In the genomic region with DNA sequence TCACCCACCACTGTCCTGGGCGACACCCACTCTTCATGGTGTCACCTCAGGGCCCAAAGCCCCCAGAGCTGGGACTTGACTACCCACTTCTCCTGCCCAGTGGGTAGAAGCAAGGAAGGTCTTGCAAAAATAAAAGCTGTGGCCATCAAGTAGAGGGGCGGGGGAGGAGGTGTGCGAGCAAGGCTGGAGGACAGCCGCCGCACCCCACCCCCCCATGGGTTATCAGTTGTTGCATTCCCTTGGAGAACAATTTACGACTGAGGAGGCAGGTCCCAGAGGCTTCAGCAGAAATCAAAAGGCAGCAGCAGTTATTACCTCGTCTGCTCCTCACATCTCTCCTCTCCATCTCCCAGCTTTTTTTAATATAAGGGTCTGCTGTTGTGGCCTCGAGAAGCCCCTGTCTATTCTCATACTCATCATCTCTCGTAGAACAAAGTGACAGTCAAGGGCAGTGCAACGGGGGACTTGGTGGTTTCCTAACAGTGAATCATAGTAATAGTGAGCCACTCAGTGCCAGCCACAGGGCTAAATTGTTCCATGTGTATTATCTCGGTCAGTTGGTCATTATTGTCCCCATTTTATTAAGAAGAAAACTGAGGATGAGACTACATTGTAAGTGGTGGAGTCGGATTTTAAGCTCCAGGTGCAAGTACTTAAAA, we compare ENCODE assay signal across 23 cellular contexts.
"Had no signal": no experiment of that assay in that cellular context is flagged by ENCODE, and none has a peak within 500 bp of the region (broad histone marks: within the 10 kb centered on the region; RNA-seq: fewer than 3 reads in every experiment).

No MANE protein-coding gene starts in this region.

- H3K4me3 Mint-ChIP-seq: activated naive CD8-positive, alpha-beta T cell treated with anti-CD3 and anti-CD28 coated beads, Interleukin-2, amount 50 U/mL, for 24 hours; naive B cell; stimulated activated naive CD8-positive, alpha-beta T cell treated with anti-CD3 and anti-CD28 coated beads, Interleukin-15, Interleukin-2, amounts not matched to agents 100 ng/mL and 50 ng/mL, for 24 hours had no signal

- H3K9me3 Mint-ChIP-seq: activated naive CD8-positive, alpha-beta T cell treated with anti-CD3 and anti-CD28 coated beads, Interleukin-2, amount 50 U/mL, for 24 hours; naive B cell; stimulated activated naive CD8-positive, alpha-beta T cell treated with anti-CD3 and anti-CD28 coated beads, Interleukin-15, Interleukin-2, amounts not matched to agents 100 ng/mL and 50 ng/mL, for 24 hours had no signal

- H3K4me1 ChIP-seq: lower lobe of right lung, prostate gland, right atrium auricular region, tibial artery had no signal

- H3K9me3 ChIP-seq: lower lobe of right lung, ovary, prostate gland, right atrium auricular region, tibial artery had no signal

- H3K27ac ChIP-seq: lower lobe of right lung, ovary, prostate gland, right atrium auricular region, tibial artery had no signal

- H3K27me3 ChIP-seq: ovary, right atrium auricular region, tibial artery had no signal

- H3K27me3 Mint-ChIP-seq: naive B cell; stimulated activated naive CD8-positive, alpha-beta T cell treated with anti-CD3 and anti-CD28 coated beads, Interleukin-15, Interleukin-2, amounts not matched to agents 100 ng/mL and 50 ng/mL, for 24 hours had no signal

- H3K36me3 Mint-ChIP-seq: naive B cell had no signal

- H3K4me3 ChIP-seq: lower lobe of right lung, ovary, prostate gland, right atrium auricular region, tibial artery had no signal

- H3K36me3 ChIP-seq: lower lobe of right lung, ovary, prostate gland, right atrium auricular region, tibial artery had no signal

- H3K27ac Mint-ChIP-seq: activated naive CD8-positive, alpha-beta T cell treated with anti-CD3 and anti-CD28 coated beads, Interleukin-2, amount 50 U/mL, for 24 hours; naive B cell; stimulated activated naive CD8-positive, alpha-beta T cell treated with anti-CD3 and anti-CD28 coated beads, Interleukin-15, Interleukin-2, amounts not matched to agents 100 ng/mL and 50 ng/mL, for 24 hours had no signal

- DNase-seq: activated CD4-positive, alpha-beta T cell treated with anti-CD3 and anti-CD28 coated beads for 4 hours; activated CD4-positive, alpha-beta T cell treated with anti-CD3 and anti-CD28 coated beads, Interleukin-2, amount 50 U/mL, for 48 hours; activated CD4-positive, CD25-positive, alpha-beta regulatory T cell; activated CD8-positive, alpha-beta memory T cell treated with anti-CD3 and anti-CD28 coated beads, Interleukin-2, amount 50 U/mL, for 48 hours; activated effector memory CD4-positive, alpha-beta T cell treated with Interleukin-2 at 50 U/mL for 16 hours; activated naive CD4-positive, alpha-beta T cell treated with anti-CD3 and anti-CD28 coated beads, Interleukin-2, amount 50 U/mL, for 16 hours; activated naive CD8-positive, alpha-beta T cell treated with anti-CD3 and anti-CD28 coated beads, Interleukin-2, amount 50 U/mL, for 24 hours; activated T-cell treated with anti-CD3 and anti-CD28 coated beads, Interleukin-2, amount 50 U/mL, for 48 hours; central memory CD4-positive, alpha-beta T cell; dermis blood vessel endothelial cell; effector CD8-positive, alpha-beta T cell; erythroblast; foreskin fibroblast; kidney; lower lobe of right lung; naive B cell; ovary; stimulated activated CD4-positive, alpha-beta T cell treated with anti-CD3 and anti-CD28 coated beads, Interleukin-1b, Interleukin-23, amount 100 ng/mL, for 48 hours; T-helper 9 cell; tibial artery had no signal
